8 cellular contexts compared by ENCODE assay signal in genomic region chr1:172699111-172699510, GRCh38. TPM values are rescaled to one million over a fixed set of nuclear protein-coding genes. Genes with fewer than 3 reads are reported as not detected.
A peak's percentile ranks its signal among the peaks of the same experiment; 100 is the strongest.
DNase-seq lines count a peak whose midpoint lies in the region; ATAC-seq lines count a peak whose summit lies in the region.

No MANE protein-coding gene starts in this region.

- DNase-seq in activated CD4-positive, alpha-beta T cell treated with anti-CD3 and anti-CD28 coated beads for 4 hours = peak; percentile 78 to 83
- peak; percentile 19 for DNase-seq in effector CD8-positive, alpha-beta T cell (lab: John Stamatoyannopoulos, UW)
- DNase-seq in stimulated activated CD4-positive, alpha-beta T cell treated with anti-CD3 and anti-CD28 coated beads, Interleukin-4, amount 100 ng/mL, for 4 hours = peak; percentile 49 to 88
- DNase-seq in NCI-H2227 (lab: John Stamatoyannopoulos, UW; ENCODE audit: unreplicated experiment) (no peak), cerebellum (ENCODE audit: low spot score) (no peak)

- peak; percentile 73 for ATAC-seq in GM19023 (IDR thresholded peaks at IDR 0.05; ENCODE audit: unreplicated experiment)
- ATAC-seq in HG03354 (IDR thresholded peaks at IDR 0.05; ENCODE audit: poor library complexity, severe bottlenecking, unreplicated experiment) = peak; percentile 69
- ATAC-seq in HG03439 (IDR thresholded peaks at IDR 0.05; ENCODE audit: unreplicated experiment) = no peak

RNA-seq across cellular contexts. Expression of gene FASLG, which starts 40.2 kb away (rescaled TPM):
- total RNA-seq in cerebellum = not detected

Comparison
In these comparisons a context has a peak if more than half of its experiments do, and no peak if none do; other contexts are left out.
1. DNase-seq: peak in activated CD4-positive, alpha-beta T cell treated with anti-CD3 and anti-CD28 coated beads for 4 hours (2 of 2), effector CD8-positive, alpha-beta T cell (single experiment) and stimulated activated CD4-positive, alpha-beta T cell treated with anti-CD3 and anti-CD28 coated beads, Interleukin-4, amount 100 ng/mL, for 4 hours (2 of 2); none in NCI-H2227 (single experiment) and cerebellum (single experiment).